In the genomic region with DNA sequence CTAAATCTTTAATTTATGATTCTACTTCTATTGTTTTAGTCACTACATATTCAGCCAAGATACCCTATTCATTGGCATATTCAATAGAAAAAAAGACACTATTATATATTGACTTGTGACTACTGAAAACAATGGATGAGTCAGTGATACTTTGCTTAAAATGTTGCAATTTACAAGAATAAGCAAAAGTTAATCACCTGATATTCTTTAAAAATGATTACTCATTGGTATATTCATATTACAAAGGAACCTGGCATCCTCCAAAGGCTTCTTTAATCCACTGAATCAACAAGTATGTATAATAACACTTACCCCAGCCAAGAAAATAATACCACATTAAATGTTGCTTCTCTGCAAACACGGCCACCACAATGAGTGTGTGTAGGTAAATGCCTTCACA, we compare ENCODE assay signal across 28 cellular contexts.
DNase-seq lines count a peak whose midpoint lies in the region; ATAC-seq, FAIRE-seq and TF ChIP-seq lines count a peak whose summit lies in the region.
"Had no signal": no experiment of that assay in that cellular context is flagged by ENCODE, and none has a peak within 500 bp of the region (broad histone marks: within the 10 kb centered on the region; RNA-seq: fewer than 3 reads in every experiment).

No MANE protein-coding gene starts in this region.

- no peak overlapping the region for H3K4me3 ChIP-seq in RWPE2 (ENCODE audit: severe bottlenecking)
- H3K4me3 ChIP-seq in kidney (ENCODE audit: low read length in 2 of 2), result no peak overlapping the region
- H3K4me3 ChIP-seq: dorsolateral prefrontal cortex, heart right ventricle, stomach, tibial artery had no signal

- no peaks in the 10 kb centered on the region for H3K27me3 ChIP-seq in RWPE2 (ENCODE audit: insufficient read depth, poor library complexity, severe bottlenecking)
- H3K27me3 ChIP-seq: dorsolateral prefrontal cortex, heart right ventricle, stomach, tibial artery had no signal

- ATAC-seq in RWPE2 (ENCODE audit: low read depth) (peak; percentile 97), esophagus mucosa (peak; percentile 98)
- ATAC-seq: activated CD8-positive, alpha-beta memory T cell treated with anti-CD3 and anti-CD28 coated beads, Interleukin-2, amount 10 ng/mL, durations not matched to agents 7 days and 5 days; activated naive CD8-positive, alpha-beta T cell treated with anti-CD3 and anti-CD28 coated beads, Interleukin-2, amount 50 U/mL, for 24 hours; heart right ventricle; naive thymus-derived CD8-positive, alpha-beta T cell; sciatic nerve had no signal

- H3K27ac ChIP-seq in RWPE2 (ENCODE audit: poor library complexity, severe bottlenecking) (no peak overlapping the region), kidney (ENCODE audit: low read depth in 2 of 2, low read length in 2 of 2) (no peak overlapping the region), substantia nigra (ENCODE audit: low read depth, low read length, poor library complexity, severe bottlenecking) (no peak overlapping the region)
- H3K27ac ChIP-seq: dorsolateral prefrontal cortex, stomach, tibial artery had no signal

- H3K36me3 ChIP-seq in RWPE2 (ENCODE audit: low read depth), result no peaks in the 10 kb centered on the region
- no peaks in the 10 kb centered on the region for H3K36me3 ChIP-seq in kidney (ENCODE audit: control insufficient read depth in 1 of 2, insufficient read depth in 2 of 2, low read length in 2 of 2)
- H3K36me3 ChIP-seq: stomach had no signal

- peaks cover 12% of the 10 kb centered on the region for H3K4me1 ChIP-seq in RWPE2 (ENCODE audit: insufficient read depth, poor library complexity, severe bottlenecking)
- no peaks in the 10 kb centered on the region for H3K4me1 ChIP-seq in kidney (ENCODE audit: control insufficient read depth in 1 of 2, insufficient read depth in 1 of 2, low read depth in 1 of 2, low read length in 2 of 2)
- H3K4me1 ChIP-seq: stomach had no signal

- no peak for FAIRE-seq in D721Med (lab: Jason Lieb, UNC)
- FAIRE-seq in kidney (lab: Jason Lieb, UNC), result no peak
- FAIRE-seq: GM12891 had no signal

- TF ChIP-seq CTCF in RWPE2 (IDR thresholded peaks at IDR 0.05; ENCODE audit: poor library complexity, severe bottlenecking), result no peak
- TF ChIP-seq CTCF in D721Med (IDR thresholded peaks at IDR 0.05; ENCODE audit: insufficient read depth, missing control alignments), result no peak
- no peak for TF ChIP-seq CTCF in kidney (IDR thresholded peaks at IDR 0.05; ENCODE audit: borderline replicate concordance, extremely low read depth, insufficient read depth)

- intact Hi-C loops in kidney (cut with DNase I), result no loop called here

- no peak overlapping the region for H3K9ac ChIP-seq in kidney (ENCODE audit: low read length in 2 of 2)

- no peaks in the 10 kb centered on the region for H3K9me3 ChIP-seq in RWPE2 (ENCODE audit: severe bottlenecking)
- no peaks in the 10 kb centered on the region for H3K9me3 ChIP-seq in kidney (ENCODE audit: control insufficient read depth in 1 of 2, low read length in 2 of 2)
- H3K9me3 ChIP-seq: stomach, tibial artery had no signal

- DNase-seq in HCEC 1CT (peak; percentile 16), RWPE2 (ENCODE audit: low spot score) (no peak), lung microvascular endothelial cell (ENCODE audit: low read depth in 2 of 2) (peak; percentile 37 to 82), D721Med (ENCODE audit: insufficient read length, low spot score) (no peak), kidney (no peak), substantia nigra (lab: John Stamatoyannopoulos, UW) (no peak), ureter (ENCODE audit: low spot score) (no peak)
- DNase-seq: ACHN; activated CD8-positive, alpha-beta memory T cell treated with anti-CD3 and anti-CD28 coated beads, Interleukin-2, amount 10 ng/mL, durations not matched to agents 7 days and 5 days; activated naive CD4-positive, alpha-beta T cell; activated naive CD8-positive, alpha-beta T cell treated with anti-CD3 and anti-CD28 coated beads, Interleukin-2, amount 50 U/mL, for 24 hours; activated T-cell treated with anti-CD3 and anti-CD28 coated beads, Interleukin-2, amount 50 U/mL, for 48 hours; CD4-positive, alpha-beta memory T cell; cerebellar nuclear complex; dorsolateral prefrontal cortex; H9; heart right ventricle; kidney glomerular epithelial cell; naive thymus-derived CD8-positive, alpha-beta T cell; NCI-H146; NCI-H345; NCI-H69; stimulated activated CD4-positive, alpha-beta T cell treated with anti-CD3 and anti-CD28 coated beads, Interleukin-4, amount 100 ng/mL, for 1 hour; stomach; tibial artery had no signal

Comparison
In these comparisons a context has a peak if more than half of its experiments do, and no peak if none do; other contexts are left out.
1. DNase-seq: peak in HCEC 1CT (single experiment) and lung microvascular endothelial cell (2 of 2); none in RWPE2 (single experiment), D721Med (single experiment), kidney (single experiment), substantia nigra (0 of 49) and ureter (single experiment).